In the genomic region with DNA sequence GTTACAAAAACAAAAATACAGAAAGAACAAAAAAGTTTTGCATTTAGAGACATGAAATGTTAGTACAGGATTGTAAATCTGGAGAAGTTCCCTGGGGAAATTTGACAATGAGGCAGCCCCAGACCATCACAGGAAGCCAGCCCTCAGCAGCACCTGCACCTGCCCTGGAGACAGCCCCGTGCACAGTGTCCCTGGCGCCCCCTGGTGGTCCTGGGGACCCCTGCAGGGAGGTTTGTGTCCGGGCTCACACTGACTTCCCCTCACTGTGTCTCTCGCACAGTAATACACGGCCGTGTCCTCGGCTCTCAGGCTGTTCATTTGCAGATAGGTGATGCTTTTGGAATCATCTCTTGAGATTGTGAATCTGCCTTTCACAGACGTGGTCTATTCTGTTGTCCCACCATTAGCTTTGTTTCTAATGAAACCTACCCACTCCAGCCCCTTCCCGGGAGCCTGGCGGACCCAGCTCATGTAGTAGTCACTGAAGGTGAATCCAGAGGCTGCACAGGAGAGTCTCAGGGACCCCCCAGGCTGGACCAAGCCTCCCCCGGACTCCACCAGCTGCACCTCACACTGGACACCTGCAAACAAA, we compare ENCODE assay signal across 8 cellular contexts.
A peak's percentile ranks its signal among the peaks of the same experiment; 100 is the strongest.
DNase-seq lines count a peak whose midpoint lies in the region; ATAC-seq and TF ChIP-seq lines count a peak whose summit lies in the region.
"Not testable (repeated sequence)": the region's sequence is repeated elsewhere in the genome, so short reads cannot be mapped to it uniquely, and the experiment has no call there.

No MANE protein-coding gene starts in this region.

- H3K27ac ChIP-seq in heart right ventricle, result not testable (repeated sequence)

- not testable (repeated sequence) for H3K4me1 Mint-ChIP-seq in Calu3 (ENCODE audit: low read depth, unreplicated experiment)
- peaks cover 30% of the 10 kb centered on the region for H3K4me1 Mint-ChIP-seq in activated CD4-positive, alpha-beta T cell treated with anti-CD3 and anti-CD28 coated beads, Interleukin-2, amount 10 ng/mL, durations not matched to agents 7 days and 5 days
- H3K4me1 Mint-ChIP-seq in stimulated activated naive B cell treated with anti-CD40 and anti-IgM and Interleukin-4, amounts not matched to agents 10 μg/mL and 1 μg/mL and 100 μg/mL, for 72 hours, result peaks cover 2 to 13% of the 10 kb centered on the region in 2 donors

- H3K27ac Mint-ChIP-seq in Calu3 (ENCODE audit: unreplicated experiment); activated CD4-positive, alpha-beta T cell treated with anti-CD3 and anti-CD28 coated beads, Interleukin-2, amount 10 ng/mL, durations not matched to agents 7 days and 5 days; stimulated activated naive B cell treated with anti-CD40 and anti-IgM and Interleukin-4, amounts not matched to agents 10 μg/mL and 1 μg/mL and 100 μg/mL, for 72 hours: not testable (repeated sequence)

- 37 to 50% methylated on average over 11 of the region's 11 CpGs for WGBS in heart right ventricle, 2 donors

- H3K36me3 Mint-ChIP-seq in Calu3 (ENCODE audit: insufficient read depth, unreplicated experiment); activated CD4-positive, alpha-beta T cell treated with anti-CD3 and anti-CD28 coated beads, Interleukin-2, amount 10 ng/mL, durations not matched to agents 7 days and 5 days (ENCODE audit: low read depth); stimulated activated naive B cell treated with anti-CD40 and anti-IgM and Interleukin-4, amounts not matched to agents 10 μg/mL and 1 μg/mL and 100 μg/mL, for 72 hours: not testable (repeated sequence)

- not testable (repeated sequence) for H3K9me3 Mint-ChIP-seq in Calu3 (ENCODE audit: low read depth, unreplicated experiment); activated CD4-positive, alpha-beta T cell treated with anti-CD3 and anti-CD28 coated beads, Interleukin-2, amount 10 ng/mL, durations not matched to agents 7 days and 5 days; stimulated activated naive B cell treated with anti-CD40 and anti-IgM and Interleukin-4, amounts not matched to agents 10 μg/mL and 1 μg/mL and 100 μg/mL, for 72 hours

- ATAC-seq in heart right ventricle, result not testable (repeated sequence)
- ATAC-seq in stimulated activated naive B cell treated with anti-CD40 and anti-IgM and Interleukin-4, amounts not matched to agents 10 μg/mL and 1 μg/mL and 100 μg/mL, for 72 hours (replicated peaks), result peak in 1 of 2 donors; percentile 65

- not testable (repeated sequence) for H3K4me3 ChIP-seq in MG63, heart right ventricle

- not testable (repeated sequence) for BruUV-seq in Calu3 (replicated peaks; lab: Mats Ljungman, UMichigan)

- POLR2A ChIA-PET in activated CD4-positive, alpha-beta T cell treated with anti-CD3 and anti-CD28 coated beads, Interleukin-2, amount 10 ng/mL, durations not matched to agents 7 days and 5 days (lab: Charles Lee), result not testable (repeated sequence)

- CTCF ChIA-PET in Calu3 (lab: Charles Lee); activated CD4-positive, alpha-beta T cell treated with anti-CD3 and anti-CD28 coated beads, Interleukin-2, amount 10 ng/mL, durations not matched to agents 7 days and 5 days (lab: Charles Lee): not testable (repeated sequence)

- H3K4me1 ChIP-seq in heart right ventricle, result not testable (repeated sequence)

- intact Hi-C loops in Calu3 (cut with micrococcal nuclease; ENCODE audit: unreplicated experiment); heart right ventricle (cut with DNase I): not testable (repeated sequence)

- not testable (repeated sequence) for H3K36me3 ChIP-seq in MG63, heart right ventricle

- H3K4me3 Mint-ChIP-seq in Calu3 (ENCODE audit: low read depth, unreplicated experiment), result peak overlapping the region; percentile 52
- not testable (repeated sequence) for H3K4me3 Mint-ChIP-seq in activated CD4-positive, alpha-beta T cell treated with anti-CD3 and anti-CD28 coated beads, Interleukin-2, amount 10 ng/mL, durations not matched to agents 7 days and 5 days
- peak overlapping the region in 1 of 2 donors; percentile 55 for H3K4me3 Mint-ChIP-seq in stimulated activated naive B cell treated with anti-CD40 and anti-IgM and Interleukin-4, amounts not matched to agents 10 μg/mL and 1 μg/mL and 100 μg/mL, for 72 hours

- H3K27me3 Mint-ChIP-seq in Calu3 (ENCODE audit: unreplicated experiment); activated CD4-positive, alpha-beta T cell treated with anti-CD3 and anti-CD28 coated beads, Interleukin-2, amount 10 ng/mL, durations not matched to agents 7 days and 5 days; stimulated activated naive B cell treated with anti-CD40 and anti-IgM and Interleukin-4, amounts not matched to agents 10 μg/mL and 1 μg/mL and 100 μg/mL, for 72 hours: not testable (repeated sequence)

- TF ChIP-seq CTCF in Calu3 (IDR thresholded peaks at IDR 0.05; ENCODE audit: unreplicated experiment), result peak; percentile 55
- peak in 7 of 9 donors; percentile 12 to 49 (median 38) for TF ChIP-seq CTCF in heart right ventricle (IDR thresholded peaks at IDR 0.05)

- not testable (repeated sequence) for H3K27me3 ChIP-seq in MG63
- peaks cover 0 to 28% (median 7%) of the 10 kb centered on the region in 7 donors for H3K27me3 ChIP-seq in heart right ventricle

- H3K9me3 ChIP-seq in MG63, heart right ventricle: not testable (repeated sequence)

- DNase-seq in Calu3 (peak; percentile 80), MG63 (peak; percentile 8), OCI-M1 (lab: John Stamatoyannopoulos, UW) (peak; percentile 56), activated gamma-delta T cell (lab: John Stamatoyannopoulos, UW) (peak; percentile 33), heart right ventricle (peak in 1 of 2 donors; percentile 25)
- peak; percentile 62 for DNase-seq in activated CD4-positive, alpha-beta T cell treated with anti-CD3 and anti-CD28 coated beads, Interleukin-2, amount 10 ng/mL, durations not matched to agents 7 days and 5 days
- peak; percentile 88 for DNase-seq in stimulated activated CD4-positive, alpha-beta T cell treated with anti-CD3 and anti-CD28 coated beads, Interleukin-15, amount 100 ng/mL, for 24 hours
- DNase-seq in stimulated activated naive B cell treated with anti-CD40 and anti-IgM and Interleukin-4, amounts not matched to agents 10 μg/mL and 1 μg/mL and 100 μg/mL, for 72 hours, result peak; percentile 59
